Comparison of ENCODE assay signal across 9 cellular contexts in genomic region chr6:11412011-11412424, GRCh38.
A peak's percentile ranks its signal among the peaks of the same experiment; 100 is the strongest.
DNase-seq lines count a peak whose midpoint lies in the region; ATAC-seq and TF ChIP-seq lines count a peak whose summit lies in the region.
"Had no signal": no experiment of that assay in that cellular context is flagged by ENCODE, and none has a peak within 500 bp of the region (broad histone marks: within the 10 kb centered on the region; RNA-seq: fewer than 3 reads in every experiment).

No MANE protein-coding gene starts in this region.

- in situ Hi-C loops in KBM-7 (cut with MboI; ENCODE audit: low pct_unique_long_range_greater_than_20kb, low sequenced_read_pairs), result no loop called here
- in situ Hi-C loops in transverse colon (cut with MboI; ENCODE audit: low pct_ligation_motif_present in 1 of 4, low pct_unique_long_range_greater_than_20kb in 1 of 4, low sequenced_read_pairs in 3 of 4), result no loop called here

- H3K27ac Mint-ChIP-seq in CD4-positive, CD25-positive, alpha-beta regulatory T cell, result peak overlapping the region in 2 of 3 donors; percentile 11 to 60

- TF ChIP-seq EP300 in transverse colon (IDR thresholded peaks at IDR 0.05; ENCODE audit: low read depth), result no peak

- intact Hi-C loops in adrenal gland (cut with DNase I) (no loop called here), transverse colon (cut with DNase I; ENCODE audit: low total_unique reads) (no loop called here)

- H3K27me3 Mint-ChIP-seq in CD4-positive, CD25-positive, alpha-beta regulatory T cell, result no peaks in the 10 kb centered on the region
- H3K27me3 Mint-ChIP-seq: effector memory CD8-positive, alpha-beta T cell had no signal

- no peak overlapping the region for H2AFZ ChIP-seq in hepatocyte

- H3K18ac ChIP-seq in mesendoderm (ENCODE audit: low read length), result no peak overlapping the region

- H3K79me1 ChIP-seq in mesendoderm (ENCODE audit: low read length), result no peaks in the 10 kb centered on the region

- H3K4me2 ChIP-seq in mesendoderm (ENCODE audit: low read length), result no peak overlapping the region
- H3K4me2 ChIP-seq in hepatocyte, result no peak overlapping the region

- peaks cover 19 to 42% (median 33%) of the 10 kb centered on the region in 4 donors for H3K4me1 Mint-ChIP-seq in CD4-positive, CD25-positive, alpha-beta regulatory T cell

- no peaks in the 10 kb centered on the region for H3K36me3 ChIP-seq in CD4-positive, CD25-positive, alpha-beta regulatory T cell (ENCODE audit: control insufficient read depth, insufficient read depth, low read length)
- H3K36me3 ChIP-seq in adrenal gland (replicated peaks in 1 of 2) (no peaks in the 10 kb centered on the region), mesendoderm (ENCODE audit: control insufficient read depth, insufficient read depth, low read length) (no peaks in the 10 kb centered on the region), hepatocyte (replicated peaks; ENCODE audit: insufficient read depth, low read depth) (no peaks in the 10 kb centered on the region), transverse colon (no peaks in the 10 kb centered on the region)

- no peaks in the 10 kb centered on the region for H3K9me3 ChIP-seq in CD4-positive, CD25-positive, alpha-beta regulatory T cell (ENCODE audit: control insufficient read depth in 2 of 2, low read length in 2 of 2)
- H3K9me3 ChIP-seq in adrenal gland (replicated peaks in 1 of 3) (no peaks in the 10 kb centered on the region), hepatocyte (ENCODE audit: low read depth) (no peaks in the 10 kb centered on the region), transverse colon (no peaks in the 10 kb centered on the region)

- no peak overlapping the region for H2BK15ac ChIP-seq in mesendoderm (replicated peaks; ENCODE audit: low read depth)

- peak overlapping the region in 2 of 4 donors; percentile 4 to 69 for H3K4me3 Mint-ChIP-seq in CD4-positive, CD25-positive, alpha-beta regulatory T cell
- H3K4me3 Mint-ChIP-seq: effector memory CD8-positive, alpha-beta T cell had no signal

- no peaks in the 10 kb centered on the region for H3K27me3 ChIP-seq in CD4-positive, CD25-positive, alpha-beta regulatory T cell (ENCODE audit: control insufficient read depth, insufficient read depth, low read length)
- H3K27me3 ChIP-seq in adrenal gland (no peaks in the 10 kb centered on the region), mesendoderm (ENCODE audit: insufficient read depth, low read length, poor library complexity) (no peaks in the 10 kb centered on the region), hepatocyte (no peaks in the 10 kb centered on the region), transverse colon (no peaks in the 10 kb centered on the region)

- no peak overlapping the region for H3K9ac ChIP-seq in mesendoderm (ENCODE audit: low read length)

- no peaks in the 10 kb centered on the region for H3K9me2 ChIP-seq in hepatocyte (replicated peaks; ENCODE audit: insufficient read depth)

- no peak overlapping the region for H2BK5ac ChIP-seq in mesendoderm (ENCODE audit: low read length)

- H3K4me3 ChIP-seq in CD4-positive, CD25-positive, alpha-beta regulatory T cell (ENCODE audit: low read depth, low read length), result no peak overlapping the region
- H3K4me3 ChIP-seq in adrenal gland (no peak overlapping the region), mesendoderm (ENCODE audit: low read length) (no peak overlapping the region), hepatocyte (no peak overlapping the region), transverse colon (no peak overlapping the region)

- peaks cover 0 to 1% (median 0%) of the 10 kb centered on the region in 7 donors for H3K9me3 Mint-ChIP-seq in CD4-positive, CD25-positive, alpha-beta regulatory T cell
- H3K9me3 Mint-ChIP-seq: effector memory CD8-positive, alpha-beta T cell had no signal

- TF ChIP-seq CTCF in adrenal gland (IDR thresholded peaks at IDR 0.05), result no peak
- TF ChIP-seq CTCF in hepatocyte (IDR thresholded peaks at IDR 0.05; ENCODE audit: poor library complexity), result no peak
- TF ChIP-seq CTCF in transverse colon (IDR thresholded peaks at IDR 0.05), result no peak

- H3K23ac ChIP-seq in mesendoderm (ENCODE audit: low read length), result no peak overlapping the region

- H4K20me1 ChIP-seq in hepatocyte (ENCODE audit: insufficient read depth, poor library complexity, severe bottlenecking), result no peaks in the 10 kb centered on the region

- no peak overlapping the region for H3K56ac ChIP-seq in mesendoderm (ENCODE audit: low read length)

- H2BK120ac ChIP-seq in mesendoderm (ENCODE audit: low read depth, low read length), result no peak overlapping the region

- H3K4ac ChIP-seq in mesendoderm (ENCODE audit: low read depth, low read length), result no peak overlapping the region

- 53 to 66% (median 65%) methylated on average over 2 of the region's 2 CpGs for WGBS in adrenal gland, 4 donors
- WGBS in mesendoderm (ENCODE audit: extremely low coverage, insufficient coverage, low lambda C conversion rate), result no CpG with 5 or more reads among the region's 2 CpGs
- WGBS in hepatocyte (ENCODE audit: low lambda C conversion rate, missing lambda C conversion rate), result 40% methylated on average over 2 of the region's 2 CpGs
- WGBS in transverse colon (ENCODE audit: low coverage in 1 of 2), 2 donors, result 57 to 93% methylated on average over 2 of the region's 2 CpGs

- no peak overlapping the region for H4K8ac ChIP-seq in mesendoderm (ENCODE audit: low read depth, low read length)

- no peak overlapping the region for H3K27ac ChIP-seq in CD4-positive, CD25-positive, alpha-beta regulatory T cell (ENCODE audit: insufficient read depth, low read length, poor library complexity, severe bottlenecking)
- peak overlapping the region in 3 of 5 donors; percentile 31 to 52 (median 49) for H3K27ac ChIP-seq in adrenal gland
- no peak overlapping the region for H3K27ac ChIP-seq in mesendoderm (ENCODE audit: low read depth, low read length)
- H3K27ac ChIP-seq in hepatocyte, result no peak overlapping the region
- H3K27ac ChIP-seq in transverse colon, result peak overlapping the region in 1 of 4 donors; percentile 13

- ATAC-seq in CD4-positive, CD25-positive, alpha-beta regulatory T cell (ENCODE audit: low read depth in 2 of 2), result no peak
- ATAC-seq in HG02588 (IDR thresholded peaks at IDR 0.05; ENCODE audit: unreplicated experiment), result no peak
- ATAC-seq: effector memory CD8-positive, alpha-beta T cell had no signal

- TF ChIP-seq POLR2A in adrenal gland (IDR thresholded peaks at IDR 0.05), result no peak
- no peak for TF ChIP-seq POLR2A in transverse colon (IDR thresholded peaks at IDR 0.05)

- peaks cover 33% of the 10 kb centered on the region for H3K4me1 ChIP-seq in CD4-positive, CD25-positive, alpha-beta regulatory T cell (ENCODE audit: control insufficient read depth, insufficient read depth, low read length, poor library complexity, severe bottlenecking)
- H3K4me1 ChIP-seq in adrenal gland (replicated peaks in 1 of 2), result no peaks in the 10 kb centered on the region
- peaks cover 4% of the 10 kb centered on the region for H3K4me1 ChIP-seq in mesendoderm (ENCODE audit: control insufficient read depth, low read depth, low read length)
- peaks cover 4% of the 10 kb centered on the region for H3K4me1 ChIP-seq in hepatocyte (ENCODE audit: insufficient read depth)
- peaks cover 0 to 6% (median 0%) of the 10 kb centered on the region in 4 donors for H3K4me1 ChIP-seq in transverse colon

- H3K79me2 ChIP-seq in mesendoderm (ENCODE audit: control insufficient read depth, insufficient read depth, low read length) (no peaks in the 10 kb centered on the region), hepatocyte (no peaks in the 10 kb centered on the region)

- DNase-seq in CD4-positive, CD25-positive, alpha-beta regulatory T cell, result no peak
- DNase-seq in KBM-7 (peak; percentile 53), adrenal gland (no peak), mesendoderm (peak; percentile 72), NCI-H2107 treated with DMSO at 0.1 percent for 48 hours (lab: John Stamatoyannopoulos, UW; ENCODE audit: unreplicated experiment) (no peak), hepatocyte (ENCODE audit: low spot score) (no peak), transverse colon (no peak)
- DNase-seq: effector memory CD8-positive, alpha-beta T cell had no signal

- H4K5ac ChIP-seq in mesendoderm (ENCODE audit: low read length), result no peak overlapping the region

- H3K36me3 Mint-ChIP-seq in CD4-positive, CD25-positive, alpha-beta regulatory T cell, result no peaks in the 10 kb centered on the region

- no peak overlapping the region for H2AK5ac ChIP-seq in mesendoderm (ENCODE audit: low read length)

Comparison
In these comparisons a context has a peak if more than half of its experiments do, and no peak if none do; other contexts are left out.
1. DNase-seq: peak in KBM-7 (single experiment) and mesendoderm (single experiment); none in CD4-positive, CD25-positive, alpha-beta regulatory T cell (0 of 3), adrenal gland (0 of 7), NCI-H2107 treated with DMSO at 0.1 percent for 48 hours (single experiment), hepatocyte (single experiment) and transverse colon (single experiment).
2. H3K27ac ChIP-seq: peak in adrenal gland (3 of 5); none in CD4-positive, CD25-positive, alpha-beta regulatory T cell (single experiment), mesendoderm (single experiment) and hepatocyte (single experiment).